8 cellular contexts compared by ENCODE assay signal in genomic region chr2:171687287-171688128, GRCh38. TPM values are rescaled to one million over a fixed set of nuclear protein-coding genes. Genes with fewer than 3 reads are reported as not detected.
A peak's percentile ranks its signal among the peaks of the same experiment; 100 is the strongest.
DNase-seq lines count a peak whose midpoint lies in the region; ATAC-seq and TF ChIP-seq lines count a peak whose summit lies in the region.

Gene DYNC1I2 (plus strand): TSS chr2:171687469. CDS start chr2:171690156, 2,687 bp downstream.

- intact Hi-C loops in breast epithelium (cut with DNase I; ENCODE audit: low total_unique reads): no loop called here

- TF ChIP-seq CTCF in VCaP (conservative IDR thresholded peaks at IDR 0.05): no peak
- TF ChIP-seq CTCF in breast epithelium (IDR thresholded peaks at IDR 0.05): no peak

- H2AFZ ChIP-seq in ACC112 (ENCODE audit: low read length, unreplicated experiment): peak within 1 kb of the TSS; percentile 45

- peak within 1 kb of the TSS; percentile 84 to 94 (median 87) for H3K9ac ChIP-seq in skeletal muscle tissue (ENCODE audit: low read depth in 1 of 3, low read length in 3 of 3)

- H3K27me3 ChIP-seq in ACC112 (ENCODE audit: insufficient read depth, low read length) (no peaks in the 10 kb centered on the region), breast epithelium (no peaks in the 10 kb centered on the region), skeletal muscle tissue (ENCODE audit: control insufficient read depth in 3 of 3, insufficient read depth in 3 of 3, low read length in 3 of 3) (no peaks in the 10 kb centered on the region)

- H3K79me2 ChIP-seq in ACC112 (ENCODE audit: control insufficient read depth, insufficient read depth, low read length, unreplicated experiment): peaks cover 42% of the 10 kb centered on the region

- H3K4me1 ChIP-seq in ACC112 (ENCODE audit: control insufficient read depth, insufficient read depth, low read length, unreplicated experiment): peaks cover 5% of the 10 kb centered on the region
- H3K4me1 ChIP-seq in breast epithelium: no peaks in the 10 kb centered on the region
- peaks cover 7 to 13% (median 11%) of the 10 kb centered on the region in 3 donors for H3K4me1 ChIP-seq in skeletal muscle tissue (ENCODE audit: control insufficient read depth in 3 of 3, insufficient read depth in 3 of 3, low read length in 3 of 3)

- peaks cover 14% of the 10 kb centered on the region for H3K36me3 ChIP-seq in ACC112 (ENCODE audit: insufficient read depth, low read length)
- peaks cover 4% of the 10 kb centered on the region for H3K36me3 ChIP-seq in breast epithelium
- peaks cover 2 to 5% (median 3%) of the 10 kb centered on the region in 3 donors for H3K36me3 ChIP-seq in skeletal muscle tissue (ENCODE audit: control insufficient read depth in 3 of 3, insufficient read depth in 3 of 3, low read length in 3 of 3)

- no peak for TF ChIP-seq POLR2A in breast epithelium (IDR thresholded peaks at IDR 0.05)

- H3K4me3 ChIP-seq in ACC112 (ENCODE audit: low read depth, low read length): peak within 1 kb of the TSS; percentile 91
- peak within 1 kb of the TSS; percentile 71 to 80 (median 72) for H3K4me3 ChIP-seq in breast epithelium
- H3K4me3 ChIP-seq in iPS-18c (ENCODE audit: insufficient read depth, low read depth, low read length): peak within 1 kb of the TSS; percentile 94
- peak within 1 kb of the TSS; percentile 87 to 98 (median 96) for H3K4me3 ChIP-seq in skeletal muscle tissue (ENCODE audit: low read length in 3 of 3)

- H3K9me3 ChIP-seq in breast epithelium (no peaks in the 10 kb centered on the region), iPS-18c (ENCODE audit: control insufficient read depth, insufficient read depth, low read length) (no peaks in the 10 kb centered on the region), skeletal muscle tissue (ENCODE audit: control insufficient read depth in 3 of 3, low read length in 3 of 3) (no peaks in the 10 kb centered on the region)

- DNase-seq in NCI-H2171 treated with DMSO at 0.1 percent for 48 hours (lab: John Stamatoyannopoulos, UW) (peak; percentile 97), breast epithelium (ENCODE audit: low spot score in 2 of 2) (peak; percentile 81 to 87)

- H3K27ac ChIP-seq in ACC112 (ENCODE audit: low read depth, low read length) (peak within 1 kb of the TSS; percentile 74), VCaP (peak within 1 kb of the TSS; percentile 78), breast epithelium (peak within 1 kb of the TSS; percentile 86 to 88), skeletal muscle tissue (ENCODE audit: low read depth, low read length) (peak within 1 kb of the TSS; percentile 61)

- peak; percentile 71 for ATAC-seq in GM18861 (IDR thresholded peaks at IDR 0.05; ENCODE audit: unreplicated experiment)
- peak; percentile 68 for ATAC-seq in HG03103 (IDR thresholded peaks at IDR 0.05; ENCODE audit: low read depth, unreplicated experiment)

RNA-seq across cellular contexts. Expression of gene DYNC1I2, which starts in this region (rescaled TPM):
- 100 to 1,000 TPM in 2 of 3 donors, 10 to 100 TPM in 1; 98.9 to 126 (median 125) TPM for total RNA-seq in breast epithelium
- 104 TPM for total RNA-seq in skeletal muscle tissue

Comparison
In these comparisons a context has a peak if more than half of its experiments do, and no peak if none do; other contexts are left out.
1. Peak in every context shown above with its lines: DNase-seq, ATAC-seq, H3K4me3 ChIP-seq and H3K27ac ChIP-seq.